18 cellular contexts compared by ENCODE assay signal in the genomic region with DNA sequence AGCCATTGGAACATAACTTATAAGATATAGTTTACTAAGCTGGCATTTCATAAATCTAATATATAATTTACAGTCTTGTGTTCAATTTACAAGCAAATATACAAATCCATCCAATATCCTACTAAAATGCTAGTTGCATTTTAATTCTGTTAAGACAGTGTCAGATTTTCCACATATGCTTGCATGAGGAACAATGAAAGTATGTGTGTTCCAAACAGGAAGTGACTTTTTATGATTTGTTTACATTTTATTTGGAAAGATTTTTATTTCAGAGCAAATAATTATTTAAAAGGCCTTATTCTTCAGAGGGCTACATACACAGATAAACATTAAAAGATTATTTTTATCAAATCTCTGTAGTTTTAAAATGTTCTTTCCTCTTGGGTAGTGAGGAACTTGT.
DNase-seq lines count a peak whose midpoint lies in the region; ATAC-seq, FAIRE-seq and TF ChIP-seq lines count a peak whose summit lies in the region.
"Had no signal": no experiment of that assay in that cellular context is flagged by ENCODE, and none has a peak within 500 bp of the region (broad histone marks: within the 10 kb centered on the region; RNA-seq: fewer than 3 reads in every experiment).

No MANE protein-coding gene starts in this region.

- TF ChIP-seq EP300 in A549 (IDR thresholded peaks at IDR 0.05), result no peak

- POLR2A ChIA-PET in A549 (lab: Yijun Ruan, JAX), result no interaction called here

- no peaks in the 10 kb centered on the region for H3K9me3 ChIP-seq in A549
- no peaks in the 10 kb centered on the region for H3K9me3 ChIP-seq in mucosa of descending colon
- H3K9me3 ChIP-seq: esophagus squamous epithelium had no signal

- ATAC-seq in A549 (no peak), mucosa of descending colon (no peak)
- ATAC-seq: effector memory CD8-positive, alpha-beta T cell; natural killer cell treated with Interleukin-12 subunit alpha and Interleukin-12 subunit beta and Interleukin-15 and Interleukin-18, amount 100 ng/mL, for 72 hours had no signal

- FAIRE-seq in A549 (lab: Jason Lieb, UNC), result peak; percentile 99

- H3K4me1 ChIP-seq in A549 (peaks cover 4% of the 10 kb centered on the region; the same call in 1 of the 3 replicates), mucosa of descending colon (ENCODE audit: low read depth) (no peaks in the 10 kb centered on the region)
- H3K4me1 ChIP-seq: esophagus squamous epithelium had no signal

- CTCF ChIA-PET in A549 (lab: Yijun Ruan, JAX), result no interaction called here

- TF ChIP-seq CTCF in A549 (IDR thresholded peaks at IDR 0.05) (no peak), choroid plexus epithelial cell (conservative IDR thresholded peaks at IDR 0.05; ENCODE audit: low read depth, low read length) (no peak), mucosa of descending colon (IDR thresholded peaks at IDR 0.05) (no peak)

- no peak for TF ChIP-seq POLR2A in A549 (IDR thresholded peaks at IDR 0.05; ENCODE audit: low read length)

- no peak for TF ChIP-seq RAD21 in A549 (conservative IDR thresholded peaks at IDR 0.05 in 1 of 2, IDR thresholded peaks at IDR 0.05 in 1 of 2)

- intact Hi-C loops in mucosa of descending colon (cut with DNase I, micrococcal nuclease), result no loop called here

- H3K4me2 ChIP-seq in A549, result no peak overlapping the region

- DNase-seq in A549 (ENCODE audit: low read depth in 1 of 2, low spot score in 1 of 2), result no peak
- peak; percentile 1 for DNase-seq in GM03348 (ENCODE audit: low spot score)
- peak; percentile 20 for DNase-seq in choroid plexus epithelial cell (ENCODE audit: low read depth)
- peak; percentile 45 for DNase-seq in iris pigment epithelial cell (ENCODE audit: low read depth)
- DNase-seq in mucosa of descending colon, result no peak
- no peak for DNase-seq in GF-D8 (lab: John Stamatoyannopoulos, UW)
- DNase-seq in T-helper 9 cell, result no peak
- DNase-seq: activated CD4-positive, alpha-beta memory T cell treated with anti-CD3 and anti-CD28 coated beads, Interleukin-2, amount 10 ng/mL, durations not matched to agents 7 days and 5 days; activated effector memory CD4-positive, alpha-beta T cell treated with Interleukin-2 at 50 U/mL for 16 hours; CD4-positive, CD25-positive, alpha-beta regulatory T cell; effector memory CD8-positive, alpha-beta T cell; esophagus squamous epithelium; head of caudate nucleus; NCI-H1105 treated with DMSO at 0.1 percent for 48 hours; NCI-H446 treated with DMSO at 0.1 percent for 48 hours; posterior cingulate gyrus had no signal

- H3K36me3 ChIP-seq in mucosa of descending colon (ENCODE audit: low read depth), result no peaks in the 10 kb centered on the region
- H3K36me3 ChIP-seq: esophagus squamous epithelium had no signal

- H3K4me3 ChIP-seq in A549 (no peak overlapping the region), choroid plexus epithelial cell (ENCODE audit: low read depth, low read length) (no peak overlapping the region), mucosa of descending colon (no peak overlapping the region)
- H3K4me3 ChIP-seq: esophagus squamous epithelium had no signal

- no peak overlapping the region for H3K27ac ChIP-seq in A549
- H3K27ac ChIP-seq: esophagus squamous epithelium, RWPE1 had no signal

TF ChIP-seq in A549, 52 proteins besides CTCF, POLR2A, EP300 and RAD21:
- TF ChIP-seq SMC3 (IDR thresholded peaks at IDR 0.05), result no peak
- TF ChIP-seq REST (IDR thresholded peaks at IDR 0.05), result no peak
- no peak for TF ChIP-seq BHLHE40 (IDR thresholded peaks at IDR 0.05; ENCODE audit: low read depth, low read length)
- no peak for TF ChIP-seq HOXB13 (CRISPR knock-in tag; IDR thresholded peaks at IDR 0.05; ENCODE audit: low read depth)
- TF ChIP-seq PBX3 (IDR thresholded peaks at IDR 0.05), result no peak
- no peak for TF ChIP-seq JUN (IDR thresholded peaks at IDR 0.05)
- TF ChIP-seq HOXB5 (CRISPR knock-in tag; IDR thresholded peaks at IDR 0.05), result no peak

Comparison
In these comparisons a context has a peak if more than half of its experiments do, and no peak if none do; other contexts are left out.
1. DNase-seq: peak in GM03348 (single experiment), choroid plexus epithelial cell (single experiment) and iris pigment epithelial cell (single experiment); none in A549 (0 of 2), mucosa of descending colon (0 of 3), GF-D8 (single experiment) and T-helper 9 cell (single experiment).